8 cellular contexts compared by ENCODE assay signal in genomic region chr1:119711804-119712341, GRCh38. TPM values are rescaled to one million over a fixed set of nuclear protein-coding genes. Genes with fewer than 3 reads are reported as not detected.
DNase-seq lines count a peak whose midpoint lies in the region; ATAC-seq, FAIRE-seq and TF ChIP-seq lines count a peak whose summit lies in the region.

Gene PHGDH (plus strand): TSS chr1:119711934. CDS start chr1:119712023, 89 bp downstream.

- H3K27me3 ChIP-seq in H1 (replicated peaks in 1 of 4; ENCODE audit: control insufficient read depth in 3 of 4, extremely low read depth in 1 of 4, insufficient read depth in 3 of 4, low read length in 3 of 4): no peaks in the 10 kb centered on the region
- peaks cover 3 to 11% of the 10 kb centered on the region in 2 experiments for H3K27me3 ChIP-seq in mesenchymal stem cell (ENCODE audit: control insufficient read depth in 1 of 2, insufficient read depth in 1 of 2, low read length in 2 of 2)

- peaks cover 12% of the 10 kb centered on the region for H3K36me3 Mint-ChIP-seq in activated CD4-positive, alpha-beta T cell treated with anti-CD3 and anti-CD28 coated beads, Interleukin-2, amount 10 ng/mL, durations not matched to agents 7 days and 5 days (ENCODE audit: low read depth)

- H2AFZ ChIP-seq in H1 (ENCODE audit: low read length) (no peak within 1 kb of the TSS), mesenchymal stem cell (ENCODE audit: low read depth, low read length) (peak within 1 kb of the TSS; percentile 75)

- peak within 1 kb of the TSS; percentile 99 for H4K5ac ChIP-seq in H1 (ENCODE audit: insufficient read length, low read depth, low read length)

- H3K9me3 ChIP-seq in H1 (ENCODE audit: insufficient read depth in 2 of 2, low read depth in 1 of 2, low read length in 1 of 2) (no peaks in the 10 kb centered on the region), mesenchymal stem cell (ENCODE audit: control insufficient read depth, low read length) (no peaks in the 10 kb centered on the region)

- DNase-seq in NCI-H2081 (lab: John Stamatoyannopoulos, UW) (peak; percentile 54 to 82), NCI-H2081 treated with DMSO at 0.1 percent for 48 hours (lab: John Stamatoyannopoulos, UW) (no peak), NCI-H2196 (lab: John Stamatoyannopoulos, UW; ENCODE audit: unreplicated experiment) (peak; percentile 74), H1 (ENCODE audit: low read depth in 1 of 2, low spot score in 2 of 2) (peak in 1 of 2 experiments; percentile 83), mesenchymal stem cell (peak; percentile 90)
- DNase-seq in activated CD4-positive, alpha-beta T cell treated with anti-CD3 and anti-CD28 coated beads, Interleukin-2, amount 10 ng/mL, durations not matched to agents 7 days and 5 days: peak; percentile 72
- DNase-seq in stimulated activated CD8-positive, alpha-beta memory T cell treated with anti-CD3 and anti-CD28 coated beads, Interleukin-15, amount 100 ng/mL, for 24 hours (ENCODE audit: low read depth): peak; percentile 26

- H3K4ac ChIP-seq in H1 (replicated peaks; ENCODE audit: insufficient read length, low read depth, low read length): peak within 1 kb of the TSS; percentile 99
- peak within 1 kb of the TSS; percentile 44 to 85 for H3K4ac ChIP-seq in mesenchymal stem cell (ENCODE audit: low read depth in 1 of 2, low read length in 2 of 2)

- H4K20me1 ChIP-seq in H1 (replicated peaks in 1 of 2; ENCODE audit: control insufficient read depth in 1 of 2, insufficient read depth in 2 of 2, low read length in 2 of 2): peaks cover 26 to 27% of the 10 kb centered on the region in 2 experiments

- peak within 1 kb of the TSS; percentile 79 for H2AK5ac ChIP-seq in H1 (ENCODE audit: low read depth, low read length)
- H2AK5ac ChIP-seq in mesenchymal stem cell (ENCODE audit: low read length, severe bottlenecking): no peak within 1 kb of the TSS

- H2BK5ac ChIP-seq in H1 (ENCODE audit: low read depth, low read length) (peak within 1 kb of the TSS; percentile 95), mesenchymal stem cell (ENCODE audit: low read depth, low read length, poor library complexity, severe bottlenecking) (no peak within 1 kb of the TSS)

- peaks cover 0 to 25% (median 0%) of the 10 kb centered on the region in 4 experiments; a peak in 1 of 8 replicates for H3K36me3 ChIP-seq in H1 (ENCODE audit: control insufficient read depth in 2 of 4, insufficient read depth in 4 of 4, low read length in 3 of 4)
- no peaks in the 10 kb centered on the region for H3K36me3 ChIP-seq in mesenchymal stem cell (ENCODE audit: control insufficient read depth in 1 of 2, insufficient read depth in 2 of 2, low read depth in 1 of 2, low read length in 2 of 2)

- H3K23ac ChIP-seq in H1 (ENCODE audit: insufficient read length) (no peak within 1 kb of the TSS), mesenchymal stem cell (ENCODE audit: low read length in 2 of 2) (peak within 1 kb of the TSS in 1 of 2 experiments; percentile 2)

- POLR2A ChIA-PET in activated CD4-positive, alpha-beta T cell treated with anti-CD3 and anti-CD28 coated beads, Interleukin-2, amount 10 ng/mL, durations not matched to agents 7 days and 5 days (lab: Charles Lee): interaction anchor here (0.6 kb wide), 1 partner anchor 224 kb away, joined by 3 read pairs; no protein-coding TSS in a partner anchor
- POLR2A ChIA-PET in H1 (lab: Charles Lee; ENCODE audit: partially characterized antibody): interaction anchor here (0.7 to 9.5 kb wide), 34 partner anchors 9 to 157 kb away, joined by 3 to 425 read pairs (median 7); partner anchors contain the start of genes HMGCS2 and ZNF697

- peak; percentile 88 to 99 for TF ChIP-seq POLR2A in H1 (IDR thresholded peaks at IDR 0.05; ENCODE audit: control extremely low read depth in 1 of 2, low read depth in 2 of 2, low read length in 2 of 2)

- peak within 1 kb of the TSS; percentile 93 for H3K18ac ChIP-seq in H1 (ENCODE audit: extremely low read depth, low read length)
- H3K18ac ChIP-seq in mesenchymal stem cell (ENCODE audit: low read depth in 1 of 2, low read length in 2 of 2): peak within 1 kb of the TSS; percentile 54 to 88

- no peak for TF ChIP-seq CTCF in H1 (IDR thresholded peaks at IDR 0.05; ENCODE audit: control extremely low read depth in 1 of 3, insufficient read depth in 1 of 3, low read depth in 1 of 3, low read length in 3 of 3)

- H2BK120ac ChIP-seq in H1 (replicated peaks; ENCODE audit: low read depth, low read length) (peak within 1 kb of the TSS; percentile 77), mesenchymal stem cell (ENCODE audit: low read depth, low read length) (peak within 1 kb of the TSS; percentile 89)

- H3K27ac ChIP-seq in H1 (ENCODE audit: low read depth, low read length): peak within 1 kb of the TSS; percentile 89
- H3K27ac ChIP-seq in mesenchymal stem cell (ENCODE audit: low read length, poor library complexity, severe bottlenecking): peak within 1 kb of the TSS; percentile 33

- peak within 1 kb of the TSS; percentile 70 for H3K14ac ChIP-seq in H1 (ENCODE audit: insufficient read length)
- no peak within 1 kb of the TSS for H3K14ac ChIP-seq in mesenchymal stem cell (ENCODE audit: low read length in 2 of 2)

- peaks cover 43% of the 10 kb centered on the region for H3K4me1 Mint-ChIP-seq in activated CD4-positive, alpha-beta T cell treated with anti-CD3 and anti-CD28 coated beads, Interleukin-2, amount 10 ng/mL, durations not matched to agents 7 days and 5 days

- peak; percentile 65 for ATAC-seq in HG02973 (IDR thresholded peaks at IDR 0.05; ENCODE audit: unreplicated experiment)

- H4K8ac ChIP-seq in H1 (ENCODE audit: extremely low read depth, insufficient read depth, low read length): peak within 1 kb of the TSS; percentile 97
- peak within 1 kb of the TSS; percentile 66 for H4K8ac ChIP-seq in mesenchymal stem cell (ENCODE audit: low read length)

- peaks cover 31% of the 10 kb centered on the region for H3K27me3 Mint-ChIP-seq in activated CD4-positive, alpha-beta T cell treated with anti-CD3 and anti-CD28 coated beads, Interleukin-2, amount 10 ng/mL, durations not matched to agents 7 days and 5 days

- H3K4me2 ChIP-seq in H1 (ENCODE audit: insufficient read depth in 1 of 2, low read depth in 2 of 2, low read length in 2 of 2) (peak within 1 kb of the TSS; percentile 87 to 95), mesenchymal stem cell (ENCODE audit: low read length, poor library complexity, severe bottlenecking) (peak within 1 kb of the TSS; percentile 78)

- TF ChIP-seq RAD21 in H1 (IDR thresholded peaks at IDR 0.05 in 1 of 2, conservative IDR thresholded peaks at IDR 0.05 in 1 of 2; ENCODE audit: low read depth in 2 of 2, low read length in 2 of 2): no peak

- H4K91ac ChIP-seq in H1 (replicated peaks; ENCODE audit: insufficient read length, low read length): peak within 1 kb of the TSS; percentile 94
- peak within 1 kb of the TSS; percentile 56 for H4K91ac ChIP-seq in mesenchymal stem cell (ENCODE audit: low read length)

- H3K79me1 ChIP-seq in H1 (ENCODE audit: low read depth, low read length) (peaks cover 13% of the 10 kb centered on the region), mesenchymal stem cell (replicated peaks; ENCODE audit: low read length, poor library complexity, severe bottlenecking) (peaks cover 14% of the 10 kb centered on the region)

- no peak within 1 kb of the TSS for H2BK20ac ChIP-seq in H1 (ENCODE audit: low read length)

- peaks cover 38 to 50% of the 10 kb centered on the region in 2 experiments for H3K79me2 ChIP-seq in H1 (ENCODE audit: control insufficient read depth in 1 of 2, insufficient read depth in 2 of 2, low read length in 2 of 2)

- CTCF ChIA-PET in activated CD4-positive, alpha-beta T cell treated with anti-CD3 and anti-CD28 coated beads, Interleukin-2, amount 10 ng/mL, durations not matched to agents 7 days and 5 days (lab: Charles Lee): no interaction called here
- CTCF ChIA-PET in H1 (lab: Charles Lee; ENCODE audit: partially characterized antibody): interaction anchor here (0.7 to 7.5 kb wide), 6 partner anchors 13 to 95 kb away, joined by 3 to 67 read pairs (median 4); no protein-coding TSS in a partner anchor

- TF ChIP-seq EP300 in H1 (IDR thresholded peaks at IDR 0.05; ENCODE audit: borderline replicate concordance in 1 of 2, low read depth in 2 of 2, low read length in 2 of 2): no peak

- peak; percentile 19 for FAIRE-seq in H1 (lab: Jason Lieb, UNC)

- 1% methylated on average over 22 of the region's 27 CpGs; no CpG with 5 or more reads in 1 of the 2 experiments for WGBS in H1 (ENCODE audit: extremely low coverage in 1 of 2, insufficient coverage in 1 of 2, insufficient read length in 1 of 2, insufficient replicate concordance in 2 of 2, low coverage in 1 of 2, low lambda C conversion rate in 2 of 2, missing lambda C conversion rate in 1 of 2), 2 experiments
- under 1% methylated on average over 27 of the region's 27 CpGs for WGBS in mesenchymal stem cell

- H3K56ac ChIP-seq in H1 (replicated peaks; ENCODE audit: insufficient read length, low read depth, low read length): peak within 1 kb of the TSS; percentile 93

- H2BK15ac ChIP-seq in H1 (ENCODE audit: low read length): no peak within 1 kb of the TSS; the same call in 1 of the 2 replicates
- peak within 1 kb of the TSS; percentile 91 for H2BK15ac ChIP-seq in mesenchymal stem cell (ENCODE audit: low read depth, poor library complexity, severe bottlenecking)

- no peaks in the 10 kb centered on the region for H3K9me3 Mint-ChIP-seq in activated CD4-positive, alpha-beta T cell treated with anti-CD3 and anti-CD28 coated beads, Interleukin-2, amount 10 ng/mL, durations not matched to agents 7 days and 5 days

- peaks cover 14 to 32% (median 20%) of the 10 kb centered on the region in 4 experiments for H3K4me1 ChIP-seq in H1 (replicated peaks in 1 of 4; ENCODE audit: control insufficient read depth in 3 of 4, insufficient read depth in 4 of 4, low read length in 3 of 4)
- H3K4me1 ChIP-seq in mesenchymal stem cell (ENCODE audit: control insufficient read depth, insufficient read depth, low read depth, low read length): peaks cover 11% of the 10 kb centered on the region

- peaks cover 12% of the 10 kb centered on the region for H3K23me2 ChIP-seq in H1 (ENCODE audit: low read depth, low read length)

- H3K9ac ChIP-seq in H1 (replicated peaks in 1 of 4; ENCODE audit: extremely low read depth in 1 of 4, low read depth in 3 of 4, low read length in 3 of 4) (peak within 1 kb of the TSS; percentile 88 to 97 (median 94)), mesenchymal stem cell (ENCODE audit: low read length) (peak within 1 kb of the TSS; percentile 88)

- peak within 1 kb of the TSS; percentile 95 for H3K4me3 Mint-ChIP-seq in activated CD4-positive, alpha-beta T cell treated with anti-CD3 and anti-CD28 coated beads, Interleukin-2, amount 10 ng/mL, durations not matched to agents 7 days and 5 days

- H2BK12ac ChIP-seq in H1 (ENCODE audit: low read depth, low read length) (peak within 1 kb of the TSS; percentile 89), mesenchymal stem cell (ENCODE audit: low read length in 2 of 2) (peak within 1 kb of the TSS in 1 of 2 experiments; percentile 1)

- peak within 1 kb of the TSS; percentile 90 for H3K27ac Mint-ChIP-seq in activated CD4-positive, alpha-beta T cell treated with anti-CD3 and anti-CD28 coated beads, Interleukin-2, amount 10 ng/mL, durations not matched to agents 7 days and 5 days

- H3K4me3 ChIP-seq in H1 (ENCODE audit: extremely low read depth in 1 of 4, insufficient read depth in 2 of 4, low read depth in 3 of 4, low read length in 4 of 4): peak within 1 kb of the TSS; percentile 85 to 99 (median 99)
- H3K4me3 ChIP-seq in mesenchymal stem cell (ENCODE audit: insufficient read depth in 1 of 2, low read depth in 1 of 2, low read length in 2 of 2): peak within 1 kb of the TSS; percentile 75 to 97

RNA-seq across cellular contexts. Expression of gene PHGDH, which starts in this region (rescaled TPM):
- total RNA-seq in activated CD4-positive, alpha-beta T cell treated with anti-CD3 and anti-CD28 coated beads, Interleukin-2, amount 10 ng/mL, durations not matched to agents 7 days and 5 days: 100 to 1,000 TPM; 102 to 115 TPM
- 674 and 687 TPM in 2 replicates for total RNA-seq in H1 (2021; fragmentation: NEBNext Ultra II Directional; extraction: Animal tissue kit (Norgen Biotek cat#: 25700))
- 358 and 537 TPM in 2 replicates for polyA plus RNA-seq in H1 (2011; rRNA removed)
- 435 TPM for polyA plus RNA-seq in H1 (2011; cell fraction: cytosol; rRNA removed)
- polyA plus RNA-seq in H1 (2011; cell fraction: nucleus; rRNA removed): 524 TPM
- polyA plus RNA-seq in H1 (2012, experiment 1 of 2): 723 to 793 TPM (median 760 TPM) in 4 replicates
- 849 TPM for polyA plus RNA-seq in H1 (2012, experiment 2 of 2)
- polyA plus RNA-seq in H1 (2013, experiment 1 of 2): 237 TPM
- 221 TPM for polyA plus RNA-seq in H1 (2013, experiment 2 of 2)
- 445 and 464 TPM in 2 replicates for polyA minus RNA-seq in H1 (2011; rRNA and poly(A)+ RNA removed)
- polyA minus RNA-seq in H1 (2011; cell fraction: cytosol; rRNA and poly(A)+ RNA removed): 207 TPM
- 241 TPM for polyA minus RNA-seq in H1 (2011; cell fraction: nucleus; rRNA and poly(A)+ RNA removed)
- 73.6 TPM for polyA plus RNA-seq in mesenchymal stem cell (2013, experiment 1 of 2)
- 72.3 TPM for polyA plus RNA-seq in mesenchymal stem cell (2013, experiment 2 of 2)
